ENCODE assay signal across 8 cellular contexts in genomic region chr18:75247041-75247551, GRCh38. TPM values are rescaled to one million over a fixed set of nuclear protein-coding genes. Genes with fewer than 3 reads are reported as not detected.
A peak's percentile ranks its signal among the peaks of the same experiment; 100 is the strongest.
DNase-seq lines count a peak whose midpoint lies in the region; ATAC-seq and TF ChIP-seq lines count a peak whose summit lies in the region.

No MANE protein-coding gene starts in this region.

- peak overlapping the region; percentile 85 for H3K4me3 Mint-ChIP-seq in CD4-positive, alpha-beta T cell

- H2AFZ ChIP-seq in PC-3 (ENCODE audit: low read length) (peak overlapping the region; percentile 91), OCI-LY7 (ENCODE audit: low read length) (no peak overlapping the region)

- no peak for TF ChIP-seq CTCF in CD4-positive, alpha-beta T cell (IDR thresholded peaks at IDR 0.05)
- no peak for TF ChIP-seq CTCF in PC-3 (conservative IDR thresholded peaks at IDR 0.05; ENCODE audit: low read depth, low read length)
- no peak for TF ChIP-seq CTCF in neutrophil (IDR thresholded peaks at IDR 0.05)
- no peak for TF ChIP-seq CTCF in OCI-LY7 (conservative IDR thresholded peaks at IDR 0.05; ENCODE audit: low read length)

- H3K9me3 Mint-ChIP-seq in CD4-positive, alpha-beta T cell, result no peaks in the 10 kb centered on the region

- CTCF ChIA-PET in CD4-positive, alpha-beta T cell (lab: Charles Lee), result interaction anchor here (0.7 to 1.2 kb wide), 3 partner anchors 8 to 1104 kb away, joined by 3 read pairs; no protein-coding TSS in a partner anchor
- CTCF ChIA-PET in PC-3 (lab: Charles Lee) (interaction anchor here (0.7 kb wide), 1 partner anchor 37 kb away, joined by 8 read pairs; no protein-coding TSS in a partner anchor), OCI-LY7 (lab: Charles Lee; ENCODE audit: unreplicated experiment) (no interaction called here)

- H3K9ac ChIP-seq in PC-3 (ENCODE audit: low read length) (peak overlapping the region; percentile 60), duodenal mucosa (ENCODE audit: low read depth in 1 of 2, low read length in 2 of 2) (peak overlapping the region; percentile 59 to 60)

- no peak for DNase-seq in CD4-positive, alpha-beta T cell
- no peak for DNase-seq in PC-3
- no peak for DNase-seq in NCI-H446 treated with DMSO at 0.1 percent for 48 hours (lab: John Stamatoyannopoulos, UW)
- DNase-seq in OCI-LY7 (ENCODE audit: low spot score), result no peak
- DNase-seq in DMS153 (lab: John Stamatoyannopoulos, UW), result no peak

- H3K27ac Mint-ChIP-seq in CD4-positive, alpha-beta T cell, result peak overlapping the region; percentile 88

- H3K9me2 ChIP-seq in PC-3 (replicated peaks; ENCODE audit: low read length) (no peaks in the 10 kb centered on the region), OCI-LY7 (ENCODE audit: insufficient read depth, low read length) (no peaks in the 10 kb centered on the region)

- H4K20me1 ChIP-seq in PC-3 (ENCODE audit: low read length), result no peaks in the 10 kb centered on the region
- no peaks in the 10 kb centered on the region for H4K20me1 ChIP-seq in OCI-LY7 (ENCODE audit: insufficient read depth, low read length)

- BruUV-seq in PC-3 (replicated peaks; lab: Mats Ljungman, UMichigan) (no TSS peak), OCI-LY7 (replicated peaks; lab: Mats Ljungman, UMichigan) (no TSS peak)

- no peaks in the 10 kb centered on the region for H3K9me3 ChIP-seq in CD4-positive, alpha-beta T cell (ENCODE audit: control insufficient read depth, low read length)
- H3K9me3 ChIP-seq in PC-3 (ENCODE audit: low read length) (no peaks in the 10 kb centered on the region), duodenal mucosa (ENCODE audit: control insufficient read depth in 1 of 2, low read length in 2 of 2) (no peaks in the 10 kb centered on the region), neutrophil (no peaks in the 10 kb centered on the region), OCI-LY7 (ENCODE audit: low read length) (no peaks in the 10 kb centered on the region)

- H3K4me1 ChIP-seq in PC-3 (ENCODE audit: insufficient read depth, low read length) (peaks cover 16% of the 10 kb centered on the region), duodenal mucosa (ENCODE audit: control insufficient read depth in 1 of 2, insufficient read depth in 2 of 2, low read length in 2 of 2) (peaks cover 26 to 34% of the 10 kb centered on the region in 2 donors), neutrophil (ENCODE audit: control insufficient read depth in 1 of 2, insufficient read depth in 1 of 2, low read depth in 1 of 2, low read length in 1 of 2) (peaks cover 26 to 29% of the 10 kb centered on the region in 2 experiments), OCI-LY7 (ENCODE audit: insufficient read depth, low read length, poor library complexity, severe bottlenecking) (no peaks in the 10 kb centered on the region)

- H3K36me3 Mint-ChIP-seq in CD4-positive, alpha-beta T cell (ENCODE audit: low read depth), result no peaks in the 10 kb centered on the region

- H3K36me3 ChIP-seq in PC-3 (ENCODE audit: low read depth, low read length), result no peaks in the 10 kb centered on the region
- H3K36me3 ChIP-seq in duodenal mucosa (ENCODE audit: control insufficient read depth in 1 of 2, insufficient read depth in 2 of 2, low read length in 2 of 2), result peaks cover 0 to 2% of the 10 kb centered on the region in 2 donors
- no peaks in the 10 kb centered on the region for H3K36me3 ChIP-seq in neutrophil
- H3K36me3 ChIP-seq in OCI-LY7 (ENCODE audit: insufficient read depth, low read length), result no peaks in the 10 kb centered on the region

- H3K4me2 ChIP-seq in PC-3 (ENCODE audit: low read length), result peak overlapping the region; percentile 92
- H3K4me2 ChIP-seq in OCI-LY7 (ENCODE audit: low read length), result no peak overlapping the region

- intact Hi-C loops in CD4-positive, alpha-beta T cell (cut with DNase I, micrococcal nuclease), result loop anchor here (2.0 to 10.0 kb wide), 4 partner anchors 36 to 622 kb away; partner anchors contain the start of genes PTGR3 (in 1 of the 2) and TSHZ1 (in 1 of the 2)
- intact Hi-C loops in PC-3 (cut with micrococcal nuclease), result loop anchor here (5.0 kb wide), 1 partner anchor 35 kb away; the partner anchor contains the start of gene TSHZ1
- intact Hi-C loops in OCI-LY7 (cut with micrococcal nuclease; ENCODE audit: unreplicated experiment), result no loop called here

- no peaks in the 10 kb centered on the region for H3F3A ChIP-seq in PC-3 (ENCODE audit: low read length, unreplicated experiment)

- H3K79me2 ChIP-seq in PC-3 (ENCODE audit: low read length) (0 out of 2 replicates have a peak, but pooled peaks cover 3% of the 10 kb centered on the region), OCI-LY7 (ENCODE audit: insufficient read depth, low read depth, low read length) (no peaks in the 10 kb centered on the region)

- peak overlapping the region; percentile 66 for H3K27ac ChIP-seq in CD4-positive, alpha-beta T cell (ENCODE audit: low read depth, low read length)
- H3K27ac ChIP-seq in PC-3 (ENCODE audit: low read length) (no peak overlapping the region), duodenal mucosa (ENCODE audit: low read depth, low read length) (peak overlapping the region; percentile 37), neutrophil (peak overlapping the region; percentile 73), OCI-LY7 (ENCODE audit: low read depth, low read length, poor library complexity, severe bottlenecking) (no peak overlapping the region)

- ATAC-seq in CD4-positive, alpha-beta T cell (ENCODE audit: poor library complexity), result peak; percentile 13
- ATAC-seq in PC-3, result no peak
- ATAC-seq in GM21447 (IDR thresholded peaks at IDR 0.05; ENCODE audit: unreplicated experiment), result no peak

- H3K27me3 ChIP-seq in CD4-positive, alpha-beta T cell (ENCODE audit: control insufficient read depth, insufficient read depth, low read length), result no peaks in the 10 kb centered on the region
- H3K27me3 ChIP-seq in PC-3 (ENCODE audit: low read length), result no peaks in the 10 kb centered on the region
- H3K27me3 ChIP-seq in duodenal mucosa (ENCODE audit: control insufficient read depth in 1 of 2, insufficient read depth in 2 of 2, low read length in 2 of 2), result no peaks in the 10 kb centered on the region
- H3K27me3 ChIP-seq in neutrophil, result no peaks in the 10 kb centered on the region

- H3K4me3 ChIP-seq in PC-3 (ENCODE audit: low read length), result peak overlapping the region; percentile 71
- peak overlapping the region; percentile 63 to 70 for H3K4me3 ChIP-seq in duodenal mucosa (ENCODE audit: low read depth in 1 of 2, low read length in 2 of 2)
- peak overlapping the region; percentile 35 to 61 for H3K4me3 ChIP-seq in neutrophil (ENCODE audit: low read depth in 1 of 2, low read length in 1 of 2)
- no peak overlapping the region for H3K4me3 ChIP-seq in OCI-LY7 (ENCODE audit: low read depth, low read length, poor library complexity, severe bottlenecking)

- POLR2A ChIA-PET in CD4-positive, alpha-beta T cell (lab: Charles Lee), result interaction anchor here (0.5 to 4.1 kb wide), 7 partner anchors 18 to 176 kb away, joined by 3 to 60 read pairs (median 8); partner anchors contain the start of genes PTGR3 and TSHZ1
- POLR2A ChIA-PET in PC-3 (lab: Charles Lee; ENCODE audit: unreplicated experiment), result no interaction called here
- POLR2A ChIA-PET in OCI-LY7 (lab: Charles Lee), result no interaction called here

- no peaks in the 10 kb centered on the region for H3K27me3 Mint-ChIP-seq in CD4-positive, alpha-beta T cell

- H3K4me1 Mint-ChIP-seq in CD4-positive, alpha-beta T cell (ENCODE audit: low read depth), result peaks cover 77% of the 10 kb centered on the region

RNA-seq across cellular contexts. Expression of gene TSHZ1, which starts 36.5 kb away (rescaled TPM):
- total RNA-seq in CD4-positive, alpha-beta T cell, result 10 to 100 TPM; 19.9 to 21.5 TPM
- total RNA-seq in PC-3 (2014; rRNA removed) (5.6 and 7.5 TPM in 2 replicates), OCI-LY7 (2022) (9.5 and 10.5 TPM in 2 replicates)
- 4.6 and 5.9 TPM in 2 replicates for total RNA-seq in OCI-LY7 (2014; rRNA removed; shearing (Covaris generic))

RNA-seq across cellular contexts. Expression of gene PTGR3, which starts 38.2 kb away (rescaled TPM):
- total RNA-seq in CD4-positive, alpha-beta T cell, result 10 to 100 TPM; 14.1 to 14.3 TPM
- total RNA-seq in PC-3 (2014; rRNA removed) (8.2 and 8.3 TPM in 2 replicates), OCI-LY7 (2022) (14.9 and 16.6 TPM in 2 replicates)
- total RNA-seq in OCI-LY7 (2014; rRNA removed; shearing (Covaris generic)), result 1.8 and 3.0 TPM in 2 replicates

Comparison
In these comparisons a context has a peak if more than half of its experiments do, and no peak if none do; other contexts are left out.
1. H3K27ac ChIP-seq: peak in CD4-positive, alpha-beta T cell (single experiment), duodenal mucosa (single experiment) and neutrophil (single experiment); none in PC-3 (single experiment) and OCI-LY7 (single experiment).